Comparison of ENCODE assay signal across 1 cellular context in genomic region chr12:56129210-56129691, GRCh38.
TF ChIP-seq lines count a peak whose summit lies in the region.

No MANE protein-coding gene starts in this region.

TF ChIP-seq in HCT116, 20 proteins besides CTCF, POLR2A, EP300 and RAD21 (continued from another document):
- TF ChIP-seq MAX (IDR thresholded peaks at IDR 0.05): no peak
